ENCODE assay signal across 17 cellular contexts in the genomic region with DNA sequence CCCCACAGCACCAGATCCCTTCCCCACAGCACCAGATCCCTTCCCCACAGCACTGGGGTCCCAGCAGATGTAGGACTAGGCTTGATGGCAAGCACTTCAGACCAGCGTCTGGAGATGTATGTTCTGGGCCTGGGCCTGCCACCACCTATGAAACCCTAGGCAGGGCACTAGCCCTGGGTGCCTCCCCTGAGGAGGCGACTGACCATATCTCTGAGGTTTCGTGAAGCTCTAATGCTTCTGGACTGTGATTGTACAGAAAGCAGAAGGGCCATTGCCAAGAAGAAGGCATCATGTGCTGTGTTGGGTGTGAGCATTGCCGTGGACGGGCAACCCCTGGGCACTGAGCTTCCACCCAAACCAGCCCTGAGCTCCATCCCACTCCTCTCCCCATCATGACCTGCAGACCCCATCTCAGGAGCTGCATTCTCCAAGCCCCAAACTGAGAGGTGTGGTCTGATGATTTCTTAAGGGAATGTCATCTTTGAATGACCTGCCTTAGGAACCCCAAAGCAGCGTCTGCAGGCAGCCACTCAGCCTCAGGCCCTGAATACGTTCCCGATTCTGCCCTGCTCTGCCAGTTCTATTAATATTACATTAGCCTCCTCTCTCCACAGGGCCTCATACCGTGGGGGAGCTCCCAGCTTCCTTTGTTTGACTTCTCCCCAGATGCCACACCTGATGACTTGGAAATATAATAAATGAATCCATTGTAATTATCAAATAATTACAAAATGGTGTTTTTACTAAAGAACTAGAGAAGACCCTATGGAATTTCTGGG.
"Had no signal": no experiment of that assay in that cellular context is flagged by ENCODE, and none has a peak within 500 bp of the region (broad histone marks: within the 10 kb centered on the region; RNA-seq: fewer than 3 reads in every experiment).

No MANE protein-coding gene starts in this region.

- H3K27ac ChIP-seq: hepatocyte, left lung, prostate gland, right lobe of liver had no signal

- DNase-seq: activated CD4-positive, alpha-beta T cell treated with anti-CD3 and anti-CD28 coated beads for 36 hours; activated CD8-positive, alpha-beta memory T cell treated with anti-CD3 and anti-CD28 coated beads, Interleukin-2, amount 50 U/mL, for 48 hours; activated gamma-delta T cell; activated T-cell treated with anti-CD3 and anti-CD28 coated beads, Interleukin-2, amount 50 U/mL, for 72 hours; amygdala; dorsolateral prefrontal cortex; endodermal cell; kidney; left lung; mesendoderm; nephron progenitor cell; right lobe of liver; spleen had no signal

- H3K27me3 Mint-ChIP-seq: activated CD4-positive, alpha-beta T cell treated with anti-CD3 and anti-CD28 coated beads for 36 hours had no signal

- H3K9me3 ChIP-seq: left lung, prostate gland, right lobe of liver, spleen had no signal

- ATAC-seq: activated CD4-positive, alpha-beta T cell treated with anti-CD3 and anti-CD28 coated beads for 36 hours; left lung; right lobe of liver had no signal

- H3K36me3 Mint-ChIP-seq: activated naive CD4-positive, alpha-beta T cell treated with anti-CD3 and anti-CD28 coated beads, Interleukin-2, amount 50 U/mL, for 72 hours had no signal

- H3K79me2 ChIP-seq: hepatocyte had no signal

- H3K27ac Mint-ChIP-seq: activated CD4-positive, alpha-beta T cell treated with anti-CD3 and anti-CD28 coated beads for 36 hours; activated naive CD4-positive, alpha-beta T cell treated with anti-CD3 and anti-CD28 coated beads, Interleukin-2, amount 50 U/mL, for 72 hours; activated T-cell treated with anti-CD3 and anti-CD28 coated beads, Interleukin-2, amount 50 U/mL, for 72 hours; endodermal cell; nephron progenitor cell; T-helper 1 cell treated with Interleukin-12 subunit alpha and Interleukin-12 subunit beta and Interleukin-4 antibody, amounts not matched to agents 30 μg/mL and 1 μg/mL, for 36 hours had no signal

- H2AFZ ChIP-seq: hepatocyte had no signal

- H3K4me3 Mint-ChIP-seq: activated CD4-positive, alpha-beta T cell treated with anti-CD3 and anti-CD28 coated beads for 36 hours; activated T-cell treated with anti-CD3 and anti-CD28 coated beads, Interleukin-2, amount 50 U/mL, for 72 hours; endodermal cell; nephron progenitor cell; T-helper 1 cell treated with Interleukin-12 subunit alpha and Interleukin-12 subunit beta and Interleukin-4 antibody, amounts not matched to agents 30 μg/mL and 1 μg/mL, for 36 hours had no signal

- H3K4me3 ChIP-seq: hepatocyte, left lung, prostate gland had no signal

- H3K36me3 ChIP-seq: left lung, prostate gland, right lobe of liver, spleen had no signal

- H3K9me3 Mint-ChIP-seq: activated naive CD4-positive, alpha-beta T cell treated with anti-CD3 and anti-CD28 coated beads, Interleukin-2, amount 50 U/mL, for 72 hours; activated T-cell treated with anti-CD3 and anti-CD28 coated beads, Interleukin-2, amount 50 U/mL, for 72 hours; endodermal cell; nephron progenitor cell; T-helper 1 cell treated with Interleukin-12 subunit alpha and Interleukin-12 subunit beta and Interleukin-4 antibody, amounts not matched to agents 30 μg/mL and 1 μg/mL, for 36 hours had no signal

- H3K27me3 ChIP-seq: dorsolateral prefrontal cortex, hepatocyte, left lung, right lobe of liver, spleen had no signal
